Comparison of ENCODE assay signal across 8 cellular contexts in genomic region chr2:220687231-220687843, GRCh38.
A peak's percentile ranks its signal among the peaks of the same experiment; 100 is the strongest.
DNase-seq lines count a peak whose midpoint lies in the region; ATAC-seq and TF ChIP-seq lines count a peak whose summit lies in the region.

No MANE protein-coding gene starts in this region.

- TF ChIP-seq POLR2A in adrenal gland (IDR thresholded peaks at IDR 0.05): no peak

- intact Hi-C loops in adrenal gland (cut with DNase I): loop anchor here (2.0 to 5.0 kb wide), 2 partner anchors 885 kb away; partner anchors contain the start of gene EPHA4 (in 2 of the 2)
- intact Hi-C loops in left ventricle myocardium inferior (cut with micrococcal nuclease): loop anchor here (5.0 kb wide), 1 partner anchor 890 kb away; no protein-coding TSS in a partner anchor

- H3K9me3 ChIP-seq in adrenal gland (replicated peaks in 1 of 3) (no peaks in the 10 kb centered on the region), left ventricle myocardium inferior (replicated peaks) (no peaks in the 10 kb centered on the region)

- H3K4me3 ChIP-seq in adrenal gland (no peak overlapping the region), left ventricle myocardium inferior (no peak overlapping the region)

- no peaks in the 10 kb centered on the region for H3K4me1 ChIP-seq in adrenal gland (replicated peaks in 1 of 2)
- no peaks in the 10 kb centered on the region for H3K4me1 ChIP-seq in left ventricle myocardium inferior

- WGBS in adrenal gland, 4 donors: 46 to 53% (median 49%) methylated on average over 15 of the region's 15 CpGs

- H3K27me3 ChIP-seq in adrenal gland (peaks cover 8% of the 10 kb centered on the region), left ventricle myocardium inferior (ENCODE audit: low read depth) (no peaks in the 10 kb centered on the region)

- H3K36me3 ChIP-seq in adrenal gland (replicated peaks in 1 of 2): no peaks in the 10 kb centered on the region
- no peaks in the 10 kb centered on the region for H3K36me3 ChIP-seq in left ventricle myocardium inferior

- DNase-seq in DMS53 (lab: John Stamatoyannopoulos, UW) (peak; percentile 71), HS-5 (ENCODE audit: low read depth) (peak; percentile 49), SKM-1 treated with dmso at 0.1 percent for 144 hours (lab: John Stamatoyannopoulos, UW; ENCODE audit: unreplicated experiment) (peak; percentile 7), adrenal gland (peak; percentile 71 to 88 (median 81)), left ventricle myocardium inferior (peak; percentile 60), retina (peak; percentile 71), mesenteric fat pad (ENCODE audit: low spot score) (no peak)

- TF ChIP-seq CTCF in adrenal gland (IDR thresholded peaks at IDR 0.05): peak; percentile 72 to 91 (median 86)
- peak; percentile 94 for TF ChIP-seq CTCF in left ventricle myocardium inferior (IDR thresholded peaks at IDR 0.05; ENCODE audit: borderline replicate concordance)

- peak; percentile 84 for ATAC-seq in GM21381 (IDR thresholded peaks at IDR 0.05; ENCODE audit: unreplicated experiment)

- H3K27ac ChIP-seq in adrenal gland: no peak overlapping the region
- H3K27ac ChIP-seq in left ventricle myocardium inferior (replicated peaks): no peak overlapping the region
